1 cellular context compared by ENCODE assay signal in genomic region chr5:177350776-177351391, GRCh38.
TF ChIP-seq lines count a peak whose summit lies in the region.

No MANE protein-coding gene starts in this region.

TF ChIP-seq in endothelial cell of umbilical vein, 7 proteins besides CTCF, POLR2A, EP300 and RAD21 (continued from another document):
- TF ChIP-seq GATA2 (IDR thresholded peaks at IDR 0.05; ENCODE audit: insufficient read depth, insufficient read length, low read depth, low read length) (no peak), EZH2 (IDR thresholded peaks at IDR 0.05; ENCODE audit: borderline replicate concordance, low read depth, low read length, severe bottlenecking) (no peak), FOS (IDR thresholded peaks at IDR 0.05; ENCODE audit: borderline replicate concordance, insufficient read depth, low read length) (no peak)
